In genomic region chr7:65373608-65374351, GRCh38 we compare ENCODE assay signal across 1 cellular context.
TF ChIP-seq lines count a peak whose summit lies in the region.

Gene ZNF92, plus strand, starts transcription at chr7:65373855. Its CDS starts 143 bp downstream, at chr7:65373998.

TF ChIP-seq in HEK293, 187 proteins besides CTCF, POLR2A, EP300 and RAD21 (continued from another document and continues in another):
- peak; percentile 88 for TF ChIP-seq TSHZ1 (tag by site-specific recombination; IDR thresholded peaks at IDR 0.05; ENCODE audit: borderline replicate concordance)
- TF ChIP-seq ZNF76 (tag by site-specific recombination; IDR thresholded peaks at IDR 0.05; ENCODE audit: borderline replicate concordance, low read depth) = 0 out of 2 replicates have a peak, but pooled peaks have one; percentile 43
- no peak for TF ChIP-seq ZNF37A (tag by site-specific recombination; IDR thresholded peaks at IDR 0.05)
- no peak for TF ChIP-seq ZNF138 (tag by site-specific recombination; IDR thresholded peaks at IDR 0.05; ENCODE audit: borderline replicate concordance)
- TF ChIP-seq, protein P1, sequence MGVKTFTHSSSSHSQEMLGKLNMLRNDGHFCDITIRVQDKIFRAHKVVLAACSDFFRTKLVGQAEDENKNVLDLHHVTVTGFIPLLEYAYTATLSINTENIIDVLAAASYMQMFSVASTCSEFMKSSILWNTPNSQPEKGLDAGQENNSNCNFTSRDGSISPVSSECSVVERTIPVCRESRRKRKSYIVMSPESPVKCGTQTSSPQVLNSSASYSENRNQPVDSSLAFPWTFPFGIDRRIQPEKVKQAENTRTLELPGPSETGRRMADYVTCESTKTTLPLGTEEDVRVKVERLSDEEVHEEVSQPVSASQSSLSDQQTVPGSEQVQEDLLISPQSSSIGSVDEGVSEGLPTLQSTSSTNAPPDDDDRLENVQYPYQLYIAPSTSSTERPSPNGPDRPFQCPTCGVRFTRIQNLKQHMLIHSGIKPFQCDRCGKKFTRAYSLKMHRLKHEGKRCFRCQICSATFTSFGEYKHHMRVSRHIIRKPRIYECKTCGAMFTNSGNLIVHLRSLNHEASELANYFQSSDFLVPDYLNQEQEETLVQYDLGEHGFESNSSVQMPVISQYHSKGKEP (tag by site-specific recombination; IDR thresholded peaks at IDR 0.05) = peak; percentile 19; the same call in 1 of the 2 replicates
- no peak for TF ChIP-seq OSR2 (tag by site-specific recombination; IDR thresholded peaks at IDR 0.05)
- no peak; the same call in 1 of the 2 replicates for TF ChIP-seq GLIS1 (tag by site-specific recombination; IDR thresholded peaks at IDR 0.05)
- TF ChIP-seq KLF1 (tag by site-specific recombination; IDR thresholded peaks at IDR 0.05) = no peak
- TF ChIP-seq, protein P2, sequence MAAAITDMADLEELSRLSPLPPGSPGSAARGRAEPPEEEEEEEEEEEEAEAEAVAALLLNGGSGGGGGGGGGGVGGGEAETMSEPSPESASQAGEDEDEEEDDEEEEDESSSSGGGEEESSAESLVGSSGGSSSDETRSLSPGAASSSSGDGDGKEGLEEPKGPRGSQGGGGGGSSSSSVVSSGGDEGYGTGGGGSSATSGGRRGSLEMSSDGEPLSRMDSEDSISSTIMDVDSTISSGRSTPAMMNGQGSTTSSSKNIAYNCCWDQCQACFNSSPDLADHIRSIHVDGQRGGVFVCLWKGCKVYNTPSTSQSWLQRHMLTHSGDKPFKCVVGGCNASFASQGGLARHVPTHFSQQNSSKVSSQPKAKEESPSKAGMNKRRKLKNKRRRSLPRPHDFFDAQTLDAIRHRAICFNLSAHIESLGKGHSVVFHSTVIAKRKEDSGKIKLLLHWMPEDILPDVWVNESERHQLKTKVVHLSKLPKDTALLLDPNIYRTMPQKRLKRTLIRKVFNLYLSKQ (tag by site-specific recombination; IDR thresholded peaks at IDR 0.05; ENCODE audit: borderline replicate concordance) = no peak
- TF ChIP-seq ZNF416 (tag by site-specific recombination; IDR thresholded peaks at IDR 0.05) = no peak
- no peak for TF ChIP-seq SETDB1 (IDR thresholded peaks at IDR 0.05; ENCODE audit: insufficient read length, low read length)
- 0 out of 2 replicates have a peak, but pooled peaks have one; percentile 12 for TF ChIP-seq KLF16 (tag by site-specific recombination; IDR thresholded peaks at IDR 0.05)
- peak; percentile 80; the same call in 1 of the 2 replicates for TF ChIP-seq ZNF660 (tag by site-specific recombination; IDR thresholded peaks at IDR 0.05)
- TF ChIP-seq PRDM2 (tag by site-specific recombination; IDR thresholded peaks at IDR 0.05; ENCODE audit: borderline replicate concordance) = no peak
- TF ChIP-seq GLI4 (tag by site-specific recombination; IDR thresholded peaks at IDR 0.05) = no peak
- TF ChIP-seq ZNF555 (tag by site-specific recombination; conservative IDR thresholded peaks at IDR 0.05) = no peak
- no peak for TF ChIP-seq ZNF677 (tag by site-specific recombination; IDR thresholded peaks at IDR 0.05)
- TF ChIP-seq ZNF600 (tag by site-specific recombination; IDR thresholded peaks at IDR 0.05) = peak; percentile 44; the same call in 1 of the 2 replicates
- 0 out of 2 replicates have a peak, but pooled peaks have one; percentile 15 for TF ChIP-seq REST (tag by site-specific recombination; IDR thresholded peaks at IDR 0.05)
- TF ChIP-seq ZNF10 (tag by site-specific recombination; IDR thresholded peaks at IDR 0.05) = peak; percentile 84
- TF ChIP-seq, protein P3, sequence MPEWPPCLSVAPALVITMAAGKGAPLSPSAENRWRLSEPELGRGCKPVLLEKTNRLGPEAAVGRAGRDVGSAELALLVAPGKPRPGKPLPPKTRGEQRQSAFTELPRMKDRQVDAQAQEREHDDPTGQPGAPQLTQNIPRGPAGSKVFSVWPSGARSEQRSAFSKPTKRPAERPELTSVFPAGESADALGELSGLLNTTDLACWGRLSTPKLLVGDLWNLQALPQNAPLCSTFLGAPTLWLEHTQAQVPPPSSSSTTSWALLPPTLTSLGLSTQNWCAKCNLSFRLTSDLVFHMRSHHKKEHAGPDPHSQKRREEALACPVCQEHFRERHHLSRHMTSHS (tag by site-specific recombination; IDR thresholded peaks at IDR 0.05) = no peak
- TF ChIP-seq ZNF433 (tag by site-specific recombination; IDR thresholded peaks at IDR 0.05; ENCODE audit: low read depth) = no peak
- TF ChIP-seq, protein P4, sequence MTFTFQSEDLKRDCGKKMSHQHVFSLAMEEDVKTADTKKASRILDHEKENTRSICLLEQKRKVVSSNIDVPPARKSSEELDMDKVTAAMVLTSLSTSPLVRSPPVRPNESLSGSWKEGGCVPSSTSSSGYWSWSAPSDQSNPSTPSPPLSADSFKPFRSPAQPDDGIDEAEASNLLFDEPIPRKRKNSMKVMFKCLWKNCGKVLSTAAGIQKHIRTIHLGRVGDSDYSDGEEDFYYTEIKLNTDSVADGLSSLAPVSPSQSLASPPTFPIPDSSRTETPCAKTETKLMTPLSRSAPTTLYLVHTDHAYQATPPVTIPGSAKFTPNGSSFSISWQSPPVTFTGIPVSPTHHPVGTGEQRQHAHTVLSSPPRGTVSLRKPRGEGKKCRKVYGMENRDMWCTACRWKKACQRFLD (tag by site-specific recombination; IDR thresholded peaks at IDR 0.05) = no peak
- TF ChIP-seq ZNF202 (tag by site-specific recombination; IDR thresholded peaks at IDR 0.05; ENCODE audit: borderline replicate concordance) = no peak
- peak; percentile 66; the same call in 1 of the 2 replicates for TF ChIP-seq ZEB2 (tag by site-specific recombination; IDR thresholded peaks at IDR 0.05)
- TF ChIP-seq HOXD13 (CRISPR knock-in tag; IDR thresholded peaks at IDR 0.05; ENCODE audit: borderline replicate concordance) = no peak
- no peak for TF ChIP-seq ZNF221 (tag by site-specific recombination; IDR thresholded peaks at IDR 0.05; ENCODE audit: borderline replicate concordance)
- TF ChIP-seq ZFP37 (tag by site-specific recombination; IDR thresholded peaks at IDR 0.05) = peak; percentile 73
- TF ChIP-seq ZNF174 (tag by site-specific recombination; IDR thresholded peaks at IDR 0.05) = no peak
- no peak for TF ChIP-seq GLI2 (tag by site-specific recombination; IDR thresholded peaks at IDR 0.05; ENCODE audit: borderline replicate concordance, low read depth)
- TF ChIP-seq ZNF350 (tag by site-specific recombination; IDR thresholded peaks at IDR 0.05) = no peak
- TF ChIP-seq ZNF26 (tag by site-specific recombination; IDR thresholded peaks at IDR 0.05) = no peak
- no peak for TF ChIP-seq SCRT2 (tag by site-specific recombination; IDR thresholded peaks at IDR 0.05)
- TF ChIP-seq ZNF610 (tag by site-specific recombination; IDR thresholded peaks at IDR 0.05; ENCODE audit: borderline replicate concordance) = peak; percentile 45; the same call in 1 of the 2 replicates
- TF ChIP-seq ZNF837 (tag by site-specific recombination; IDR thresholded peaks at IDR 0.05) = no peak
- no peak for TF ChIP-seq SALL2 (tag by site-specific recombination; IDR thresholded peaks at IDR 0.05; ENCODE audit: borderline replicate concordance)
- TF ChIP-seq PBX3 (CRISPR knock-in tag; IDR thresholded peaks at IDR 0.05) = no peak; the same call in 1 of the 2 replicates
- no peak for TF ChIP-seq ZNF544 (tag by site-specific recombination; IDR thresholded peaks at IDR 0.05)
- peak; percentile 47 for TF ChIP-seq ZIC2 (tag by site-specific recombination; IDR thresholded peaks at IDR 0.05)
